1 cellular context compared by ENCODE assay signal in genomic region chrX:19627081-19627480, GRCh38.
TF ChIP-seq lines count a peak whose summit lies in the region.

No MANE protein-coding gene starts in this region.

TF ChIP-seq in IMR-90, 13 proteins besides CTCF, POLR2A, EP300 and RAD21 (continued from another document):
- TF ChIP-seq USF2 (IDR thresholded peaks at IDR 0.05; ENCODE audit: low read depth, low read length) (no peak), BHLHE40 (IDR thresholded peaks at IDR 0.05; ENCODE audit: low read depth, low read length) (no peak)
- TF ChIP-seq, protein P1, sequence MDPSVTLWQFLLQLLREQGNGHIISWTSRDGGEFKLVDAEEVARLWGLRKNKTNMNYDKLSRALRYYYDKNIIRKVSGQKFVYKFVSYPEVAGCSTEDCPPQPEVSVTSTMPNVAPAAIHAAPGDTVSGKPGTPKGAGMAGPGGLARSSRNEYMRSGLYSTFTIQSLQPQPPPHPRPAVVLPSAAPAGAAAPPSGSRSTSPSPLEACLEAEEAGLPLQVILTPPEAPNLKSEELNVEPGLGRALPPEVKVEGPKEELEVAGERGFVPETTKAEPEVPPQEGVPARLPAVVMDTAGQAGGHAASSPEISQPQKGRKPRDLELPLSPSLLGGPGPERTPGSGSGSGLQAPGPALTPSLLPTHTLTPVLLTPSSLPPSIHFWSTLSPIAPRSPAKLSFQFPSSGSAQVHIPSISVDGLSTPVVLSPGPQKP (IDR thresholded peaks at IDR 0.05; ENCODE audit: borderline replicate concordance, low read depth, low read length): no peak
TF ChIP-seq in IMR-90: peak in this region for 0.
